In genomic region chr2:201071305-201072200, GRCh38 we compare ENCODE assay signal across 1 cellular context.
TF ChIP-seq lines count a peak whose summit lies in the region.

HYCC2 (minus strand) TSS chr2:201071671; CDS start chr2:201024009, 47,662 bp downstream.
NDUFB3 (plus strand) TSS chr2:201072001; CDS start chr2:201078883, 6,882 bp downstream.

TF ChIP-seq in HepG2, 621 proteins besides CTCF, POLR2A, EP300 and RAD21 (continued from another document and continues in another):
- TF ChIP-seq CENPBD1 (CRISPR knock-in tag; IDR thresholded peaks at IDR 0.05; ENCODE audit: borderline replicate concordance, low read depth), result peak; percentile 28; the same call in 1 of the 2 replicates
- peak; percentile 99 for TF ChIP-seq NFYC (CRISPR knock-in tag; IDR thresholded peaks at IDR 0.05)
- TF ChIP-seq KMT2B (CRISPR knock-in tag; IDR thresholded peaks at IDR 0.05), result peak; percentile 97
- 0 out of 2 replicates have a peak, but pooled peaks have one; percentile 50 for TF ChIP-seq ISL2 (CRISPR knock-in tag; IDR thresholded peaks at IDR 0.05)
- peak; percentile 69; the same call in 1 of the 2 replicates for TF ChIP-seq ZNF264 (CRISPR knock-in tag; IDR thresholded peaks at IDR 0.05)
- TF ChIP-seq ZNF224 (CRISPR knock-in tag; IDR thresholded peaks at IDR 0.05), result no peak; the same call in 1 of the 2 replicates
- TF ChIP-seq GPN1 (CRISPR knock-in tag; IDR thresholded peaks at IDR 0.05; ENCODE audit: borderline replicate concordance), result peak; percentile 74; the same call in 1 of the 2 replicates
- TF ChIP-seq MXD4 (CRISPR knock-in tag; IDR thresholded peaks at IDR 0.05), result peak; percentile 95
- peak; percentile 98 for TF ChIP-seq GABPB1 (CRISPR knock-in tag; IDR thresholded peaks at IDR 0.05)
- TF ChIP-seq BCL3 (CRISPR knock-in tag; IDR thresholded peaks at IDR 0.05), result peak; percentile 73
- peak; percentile 76; the same call in 1 of the 2 replicates for TF ChIP-seq ARNT2 (CRISPR knock-in tag; IDR thresholded peaks at IDR 0.05; ENCODE audit: low read depth)
- TF ChIP-seq ZNF784 (CRISPR knock-in tag; IDR thresholded peaks at IDR 0.05; ENCODE audit: borderline replicate concordance), result peak; percentile 97
- TF ChIP-seq HNRNPUL1 (IDR thresholded peaks at IDR 0.05; ENCODE audit: low read depth, low read length), result no peak
- TF ChIP-seq PBX2 (CRISPR knock-in tag; IDR thresholded peaks at IDR 0.05), result peak; percentile 45
- peak; percentile 91; the same call in 1 of the 2 replicates for TF ChIP-seq POGZ (CRISPR knock-in tag; IDR thresholded peaks at IDR 0.05)
- TF ChIP-seq ARHGAP35 (CRISPR knock-in tag; IDR thresholded peaks at IDR 0.05; ENCODE audit: borderline replicate concordance), result peak; percentile 78; the same call in 1 of the 2 replicates
- peak; percentile 68 for TF ChIP-seq SKI (IDR thresholded peaks at IDR 0.05; ENCODE audit: partially characterized antibody)
- 0 out of 2 replicates have a peak, but pooled peaks have one; percentile 26 for TF ChIP-seq ZNF30 (CRISPR knock-in tag; IDR thresholded peaks at IDR 0.05)
- peak; percentile 56; the same call in 1 of the 2 replicates for TF ChIP-seq MEF2D (CRISPR knock-in tag; IDR thresholded peaks at IDR 0.05)
- TF ChIP-seq KLF6 (CRISPR knock-in tag; IDR thresholded peaks at IDR 0.05), result peak; percentile 94; the same call in 1 of the 2 replicates
- 0 out of 2 replicates have a peak, but pooled peaks have one; percentile 10 for TF ChIP-seq CC2D1A (CRISPR knock-in tag; IDR thresholded peaks at IDR 0.05)
- TF ChIP-seq JDP2 (CRISPR knock-in tag; IDR thresholded peaks at IDR 0.05; ENCODE audit: borderline replicate concordance), result peak; percentile 87; the same call in 1 of the 2 replicates
- TF ChIP-seq ZNF292 (CRISPR knock-in tag; IDR thresholded peaks at IDR 0.05; ENCODE audit: borderline replicate concordance, low read depth), result peak; percentile 78; the same call in 1 of the 2 replicates
- no peak for TF ChIP-seq CERS6 (CRISPR knock-in tag; IDR thresholded peaks at IDR 0.05)
- TF ChIP-seq TBP (CRISPR knock-in tag; IDR thresholded peaks at IDR 0.05), result no peak
- peak; percentile 97 for TF ChIP-seq THAP11 (CRISPR knock-in tag; IDR thresholded peaks at IDR 0.05)
- peak; percentile 39; the same call in 1 of the 2 replicates for TF ChIP-seq KDM6A (CRISPR knock-in tag; IDR thresholded peaks at IDR 0.05; ENCODE audit: low read depth)
- TF ChIP-seq SCMH1 (CRISPR knock-in tag; IDR thresholded peaks at IDR 0.05; ENCODE audit: borderline replicate concordance), result no peak
- peak; percentile 90; the same call in 1 of the 2 replicates for TF ChIP-seq ZBTB44 (CRISPR knock-in tag; IDR thresholded peaks at IDR 0.05)
- no peak for TF ChIP-seq MZF1 (CRISPR knock-in tag; IDR thresholded peaks at IDR 0.05; ENCODE audit: borderline replicate concordance)
- TF ChIP-seq TEAD3 (CRISPR knock-in tag; optimal IDR thresholded peaks at IDR 0.05; ENCODE audit: borderline replicate concordance), result peak; percentile 45
- peak; percentile 58; the same call in 1 of the 2 replicates for TF ChIP-seq CHD2 (IDR thresholded peaks at IDR 0.05; ENCODE audit: low read depth, low read length)
- no peak for TF ChIP-seq MAF1 (CRISPR knock-in tag; IDR thresholded peaks at IDR 0.05; ENCODE audit: borderline replicate concordance)
- no peak for TF ChIP-seq ZNF234 (CRISPR knock-in tag; conservative IDR thresholded peaks at IDR 0.05)
- TF ChIP-seq ZBTB10 (CRISPR knock-in tag; IDR thresholded peaks at IDR 0.05; ENCODE audit: borderline replicate concordance), result 0 out of 2 replicates have a peak, but pooled peaks have one; percentile 56
- no peak for TF ChIP-seq MBNL3 (CRISPR knock-in tag; conservative IDR thresholded peaks at IDR 0.05)
- TF ChIP-seq IRF9 (CRISPR knock-in tag; IDR thresholded peaks at IDR 0.05; ENCODE audit: borderline replicate concordance), result peak; percentile 76
- TF ChIP-seq ZBTB33 (CRISPR knock-in tag; IDR thresholded peaks at IDR 0.05), result peak; percentile 70
- TF ChIP-seq ZFX (CRISPR knock-in tag; IDR thresholded peaks at IDR 0.05; ENCODE audit: low read depth), result peak; percentile 85
- TF ChIP-seq PHF5A (CRISPR knock-in tag; IDR thresholded peaks at IDR 0.05; ENCODE audit: low read depth, unreplicated experiment), result peak; percentile 37
- peak; percentile 67; the same call in 1 of the 2 replicates for TF ChIP-seq SRF (IDR thresholded peaks at IDR 0.05; ENCODE audit: low read depth, low read length)
- TF ChIP-seq JUN (CRISPR knock-in tag; IDR thresholded peaks at IDR 0.05), result 0 out of 2 replicates have a peak, but pooled peaks have one; percentile 54
- TF ChIP-seq PPARG (CRISPR knock-in tag; conservative IDR thresholded peaks at IDR 0.05), result peak; percentile 78
- TF ChIP-seq BCLAF1 (IDR thresholded peaks at IDR 0.05), result no peak
- 0 out of 2 replicates have a peak, but pooled peaks have one; percentile 42 for TF ChIP-seq CREB3 (CRISPR knock-in tag; IDR thresholded peaks at IDR 0.05)
- TF ChIP-seq DRAP1 (CRISPR knock-in tag; IDR thresholded peaks at IDR 0.05), result peak; percentile 72; the same call in 1 of the 2 replicates
